33 cellular contexts compared by ENCODE assay signal in the genomic region with DNA sequence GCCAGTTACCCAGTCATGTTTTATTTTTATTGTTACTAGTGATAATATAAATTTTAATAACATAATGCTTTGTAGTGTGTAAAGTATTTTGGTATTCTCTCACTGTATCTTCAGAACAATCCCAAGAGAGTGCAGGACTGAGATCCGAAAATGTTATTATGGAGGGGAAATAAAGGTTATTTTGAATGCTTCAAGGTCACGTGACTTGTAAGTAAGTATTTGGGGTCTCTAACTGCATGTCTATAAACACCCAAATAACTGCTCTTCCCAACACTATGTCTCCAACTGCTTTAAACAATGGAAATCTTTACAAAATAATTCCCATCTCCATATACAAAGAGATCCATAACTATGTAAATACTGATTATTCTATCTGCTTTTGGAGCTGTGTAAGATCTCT.
DNase-seq lines count a peak whose midpoint lies in the region; ATAC-seq, FAIRE-seq and TF ChIP-seq lines count a peak whose summit lies in the region.
"Had no signal": no experiment of that assay in that cellular context is flagged by ENCODE, and none has a peak within 500 bp of the region (broad histone marks: within the 10 kb centered on the region; RNA-seq: fewer than 3 reads in every experiment).

No MANE protein-coding gene starts in this region.

- H3K9ac ChIP-seq in HepG2 (ENCODE audit: insufficient read depth, low read depth, low read length) (no peak overlapping the region), K562 (ENCODE audit: insufficient read depth in 1 of 2, low read depth in 2 of 2, low read length in 2 of 2) (no peak overlapping the region)
- H3K9ac ChIP-seq: BLaER1; BLaER1 treated with 17β-estradiol and CSF1 and Interleukin-3, amounts not matched to agents 10 nM and 100 nM had no signal

- H3K27me3 Mint-ChIP-seq in brain (no peaks in the 10 kb centered on the region), HFFc6 (ENCODE audit: insufficient read depth) (no peaks in the 10 kb centered on the region; the same call in 1 of the 2 replicates)
- H3K27me3 Mint-ChIP-seq: B cell; CD4-positive, alpha-beta T cell; CD4-positive, CD25-positive, alpha-beta regulatory T cell; CD8-positive, alpha-beta memory T cell had no signal

- no peak for TF ChIP-seq RAD21 in HepG2 (CRISPR knock-in tag; IDR thresholded peaks at IDR 0.05)
- no peak for TF ChIP-seq RAD21 in K562 (CRISPR knock-in tag; conservative IDR thresholded peaks at IDR 0.05 in 1 of 2, IDR thresholded peaks at IDR 0.05 in 1 of 2)

- CTCF ChIA-PET in HepG2 (lab: Yijun Ruan, JAX; ENCODE audit: low intra/inter-chr PET ratio, low total read pairs) = no interaction called here
- CTCF ChIA-PET in K562 (lab: Yijun Ruan, JAX; ENCODE audit: low intra/inter-chr PET ratio) = no interaction called here

- no peaks in the 10 kb centered on the region for H3K79me2 ChIP-seq in HepG2 (ENCODE audit: insufficient read depth, low read length)
- no peaks in the 10 kb centered on the region for H3K79me2 ChIP-seq in K562 (ENCODE audit: control insufficient read depth, insufficient read depth, low read length)

- TF ChIP-seq EP300 in HepG2 (IDR thresholded peaks at IDR 0.05; ENCODE audit: low read depth in 2 of 2, low read length in 2 of 2) = no peak
- no peak for TF ChIP-seq EP300 in HepG2 (CRISPR knock-in tag; IDR thresholded peaks at IDR 0.05; ENCODE audit: borderline replicate concordance)
- no peak for TF ChIP-seq EP300 in K562 (IDR thresholded peaks at IDR 0.05; ENCODE audit: low read length)

- H3K27ac ChIP-seq in HepG2 (ENCODE audit: extremely low read length, insufficient read depth, low read length) (no peak overlapping the region), right lobe of liver (no peak overlapping the region), K562 (ENCODE audit: extremely low read depth, low read depth, low read length) (no peak overlapping the region)
- H3K27ac ChIP-seq: 22Rv1; A549; BLaER1; BLaER1 treated with 17β-estradiol and CSF1 and Interleukin-3, amounts not matched to agents 10 nM and 100 nM; C4-2B had no signal

- H4K20me1 ChIP-seq in HepG2 (ENCODE audit: insufficient read depth, low read length) (no peaks in the 10 kb centered on the region), K562 (replicated peaks; ENCODE audit: control insufficient read depth, insufficient read depth, low read length) (no peaks in the 10 kb centered on the region)
- H4K20me1 ChIP-seq: BLaER1; BLaER1 treated with 17β-estradiol and CSF1 and Interleukin-3, amounts not matched to agents 10 nM and 100 nM had no signal

- H3K27me3 ChIP-seq in HepG2 (ENCODE audit: control insufficient read depth in 1 of 2, insufficient read depth in 2 of 2, low read length in 2 of 2) = peaks cover 0 to 11% of the 10 kb centered on the region in 2 experiments; a peak in 1 of 5 replicates
- no peaks in the 10 kb centered on the region for H3K27me3 ChIP-seq in right lobe of liver
- H3K27me3 ChIP-seq in K562 (ENCODE audit: control insufficient read depth in 2 of 2, insufficient read depth in 2 of 2, low read length in 2 of 2) = 0 out of 5 replicates have a peak, but pooled peaks cover 0 to 4% of the 10 kb centered on the region in 2 experiments
- H3K27me3 ChIP-seq: BE2C; BLaER1; BLaER1 treated with 17β-estradiol and CSF1 and Interleukin-3, amounts not matched to agents 10 nM and 100 nM had no signal

- H3K4me3 ChIP-seq in HepG2 (replicated peaks in 1 of 3; ENCODE audit: insufficient read depth in 1 of 3, low read depth in 2 of 3, low read length in 3 of 3) = no peak overlapping the region
- H3K4me3 ChIP-seq in right lobe of liver = no peak overlapping the region
- H3K4me3 ChIP-seq in K562 = no peak overlapping the region
- H3K4me3 ChIP-seq: A549; BLaER1; BLaER1 treated with 17β-estradiol and CSF1 and Interleukin-3, amounts not matched to agents 10 nM and 100 nM had no signal

- H3K36me3 ChIP-seq in HepG2 (replicated peaks in 1 of 2; ENCODE audit: control insufficient read depth in 1 of 2, insufficient read depth in 2 of 2, low read length in 2 of 2) = no peaks in the 10 kb centered on the region
- no peaks in the 10 kb centered on the region for H3K36me3 ChIP-seq in right lobe of liver
- no peaks in the 10 kb centered on the region for H3K36me3 ChIP-seq in K562 (ENCODE audit: control insufficient read depth, insufficient read depth, low read length)
- H3K36me3 ChIP-seq: BE2C; BLaER1; BLaER1 treated with 17β-estradiol and CSF1 and Interleukin-3, amounts not matched to agents 10 nM and 100 nM had no signal

- BruUV-seq in HepG2 (replicated peaks; lab: Mats Ljungman, UMichigan) (no TSS peak), K562 (replicated peaks; lab: Mats Ljungman, UMichigan) (no TSS peak)

- H3K4me3 Mint-ChIP-seq in brain = no peak overlapping the region
- no peak overlapping the region for H3K4me3 Mint-ChIP-seq in HFFc6
- H3K4me3 Mint-ChIP-seq: B cell; CD14-positive monocyte; CD4-positive, alpha-beta memory T cell; CD4-positive, alpha-beta T cell; CD4-positive, CD25-positive, alpha-beta regulatory T cell; CD8-positive, alpha-beta memory T cell; CD8-positive, alpha-beta T cell had no signal

- H3K4me2 ChIP-seq in HepG2 (ENCODE audit: low read depth, low read length) (no peak overlapping the region), K562 (ENCODE audit: insufficient read depth, low read length) (no peak overlapping the region)
- H3K4me2 ChIP-seq: A549; BLaER1; BLaER1 treated with 17β-estradiol and CSF1 and Interleukin-3, amounts not matched to agents 10 nM and 100 nM had no signal

- DNase-seq in HepG2 (ENCODE audit: low spot score) (no peak), right lobe of liver (no peak), K562 (ENCODE audit: extremely low read depth in 1 of 4, low spot score in 3 of 4) (no peak), GM13976 (ENCODE audit: low spot score) (no peak), HFFc6 (no peak)
- DNase-seq: 8988T; ACHN; AML-193; BE2C; C1 segment of cervical spinal cord; Caco-2; Calu3; CD4-positive, alpha-beta memory T cell; CD4-positive, alpha-beta T cell; CD4-positive, CD25-positive, alpha-beta regulatory T cell; CD8-positive, alpha-beta memory T cell; CD8-positive, alpha-beta T cell; COR-L47; DMS 273 treated with DMSO at 0.1 percent for 48 hours; DMS153; DMS53; DMS79; DMS79 treated with DMSO at 0.1 percent for 48 hours; DND-41; EL had no signal

- H3K4me1 Mint-ChIP-seq in brain (peaks cover 89% of the 10 kb centered on the region), HFFc6 (ENCODE audit: low read depth) (peaks cover 15% of the 10 kb centered on the region)
- H3K4me1 Mint-ChIP-seq: B cell; CD14-positive monocyte; CD4-positive, alpha-beta memory T cell; CD4-positive, CD25-positive, alpha-beta regulatory T cell; CD8-positive, alpha-beta memory T cell had no signal

- H3K27ac Mint-ChIP-seq in brain = peak overlapping the region; percentile 45 to 93 (median 85)
- H3K27ac Mint-ChIP-seq in HFFc6 = no peak overlapping the region
- H3K27ac Mint-ChIP-seq: B cell; CD14-positive monocyte; CD4-positive, alpha-beta memory T cell; CD4-positive, alpha-beta T cell; CD4-positive, CD25-positive, alpha-beta regulatory T cell; CD8-positive, alpha-beta memory T cell; CD8-positive, alpha-beta T cell had no signal

- ATAC-seq in HepG2 = no peak
- ATAC-seq in right lobe of liver = no peak
- ATAC-seq in K562 = no peak
- ATAC-seq: A549; CD8-positive, alpha-beta T cell had no signal

- H3K9me1 ChIP-seq in K562 (ENCODE audit: control insufficient read depth, insufficient read depth, low read length) = no peaks in the 10 kb centered on the region

- POLR2A ChIA-PET in HepG2 (lab: Yijun Ruan, JAX) (no interaction called here), K562 (lab: Yijun Ruan, JAX) (no interaction called here)

- 21% methylated on average over 2 of the region's 2 CpGs for WGBS in HepG2 (ENCODE audit: low lambda C conversion rate)
- 53% methylated on average over 2 of the region's 2 CpGs for WGBS in right lobe of liver (ENCODE audit: insufficient coverage, low coverage, low lambda C conversion rate, missing lambda C conversion rate)
- 0% methylated on average over 2 of the region's 2 CpGs for WGBS in K562 (ENCODE audit: insufficient coverage, low coverage, missing lambda C conversion rate)

- peaks cover 6% of the 10 kb centered on the region for H3K36me3 Mint-ChIP-seq in brain
- H3K36me3 Mint-ChIP-seq in HFFc6 (ENCODE audit: low read depth) = peaks cover 5% of the 10 kb centered on the region
- H3K36me3 Mint-ChIP-seq: CD14-positive monocyte; CD4-positive, alpha-beta memory T cell; CD4-positive, CD25-positive, alpha-beta regulatory T cell; CD8-positive, alpha-beta memory T cell; CD8-positive, alpha-beta T cell had no signal

- intact Hi-C loops in HepG2 (cut with micrococcal nuclease; ENCODE audit: unreplicated experiment) = no loop called here
- intact Hi-C loops in right lobe of liver (cut with DNase I) = no loop called here
- intact Hi-C loops in K562 (cut with micrococcal nuclease) = no loop called here

- no peak for TF ChIP-seq CTCF in HepG2 (CRISPR knock-in tag; IDR thresholded peaks at IDR 0.05)
- TF ChIP-seq CTCF in right lobe of liver (IDR thresholded peaks at IDR 0.05) = no peak
- TF ChIP-seq CTCF in K562 (IDR thresholded peaks at IDR 0.05 in 2 of 3, conservative IDR thresholded peaks at IDR 0.05 in 1 of 3; ENCODE audit: insufficient read depth in 2 of 3, low read depth in 1 of 3, low read length in 3 of 3) = no peak
- TF ChIP-seq CTCF in brain (conservative IDR thresholded peaks at IDR 0.05) = no peak
- no peak for TF ChIP-seq CTCF in GM13976 (IDR thresholded peaks at IDR 0.05; ENCODE audit: borderline replicate concordance, control extremely low read depth, extremely low read depth, insufficient read depth, missing control alignments)
- TF ChIP-seq CTCF in HFFc6 (IDR thresholded peaks at IDR 0.05) = no peak

- H2AFZ ChIP-seq in HepG2 (ENCODE audit: low read length) (no peak overlapping the region), K562 (ENCODE audit: low read depth, low read length) (no peak overlapping the region)

- H3K9me3 Mint-ChIP-seq in brain (peaks cover 0 to 7% (median 3%) of the 10 kb centered on the region in 5 experiments), HFFc6 (no peaks in the 10 kb centered on the region)
- H3K9me3 Mint-ChIP-seq: CD4-positive, alpha-beta T cell; CD4-positive, CD25-positive, alpha-beta regulatory T cell; CD8-positive, alpha-beta T cell had no signal

- H3K4me1 ChIP-seq in HepG2 (ENCODE audit: insufficient read depth, low read length) = peaks cover 9% of the 10 kb centered on the region; the same call in 1 of the 2 replicates
- no peaks in the 10 kb centered on the region for H3K4me1 ChIP-seq in right lobe of liver
- no peaks in the 10 kb centered on the region for H3K4me1 ChIP-seq in K562 (replicated peaks in 1 of 2; ENCODE audit: control insufficient read depth in 2 of 2, insufficient read depth in 2 of 2, low read length in 2 of 2)
- H3K4me1 ChIP-seq: A549, BLaER1, Caco-2 had no signal

- FAIRE-seq in HepG2 (lab: Jason Lieb, UNC) (no peak), K562 (lab: Jason Lieb, UNC) (no peak)
- FAIRE-seq: A549 had no signal

- no peaks in the 10 kb centered on the region for H3K9me3 ChIP-seq in HepG2 (ENCODE audit: low read length)
- H3K9me3 ChIP-seq in right lobe of liver = no peaks in the 10 kb centered on the region
- no peaks in the 10 kb centered on the region for H3K9me3 ChIP-seq in K562 (replicated peaks; ENCODE audit: control insufficient read depth, insufficient read depth, low read depth, low read length)
- H3K9me3 ChIP-seq: A549; BE2C; BLaER1; BLaER1 treated with 17β-estradiol and CSF1 and Interleukin-3, amounts not matched to agents 10 nM and 100 nM; Caco-2 had no signal

- in situ Hi-C loops in HepG2 (cut with HindIII; ENCODE audit: extremely low pct_ligation_motif_present, low pct_unique_long_range_greater_than_20kb) (no loop called here), K562 (cut with MboI) (no loop called here), GM13976 (cut with MboI; ENCODE audit: low sequenced_read_pairs, unreplicated experiment) (no loop called here)

- TF ChIP-seq POLR2A in HepG2 (IDR thresholded peaks at IDR 0.05; ENCODE audit: insufficient read depth in 1 of 2, low read depth in 2 of 2, low read length in 2 of 2) (no peak), right lobe of liver (IDR thresholded peaks at IDR 0.05) (no peak), K562 (conservative IDR thresholded peaks at IDR 0.05) (no peak)
